8 cellular contexts compared by ENCODE assay signal in the genomic region with DNA sequence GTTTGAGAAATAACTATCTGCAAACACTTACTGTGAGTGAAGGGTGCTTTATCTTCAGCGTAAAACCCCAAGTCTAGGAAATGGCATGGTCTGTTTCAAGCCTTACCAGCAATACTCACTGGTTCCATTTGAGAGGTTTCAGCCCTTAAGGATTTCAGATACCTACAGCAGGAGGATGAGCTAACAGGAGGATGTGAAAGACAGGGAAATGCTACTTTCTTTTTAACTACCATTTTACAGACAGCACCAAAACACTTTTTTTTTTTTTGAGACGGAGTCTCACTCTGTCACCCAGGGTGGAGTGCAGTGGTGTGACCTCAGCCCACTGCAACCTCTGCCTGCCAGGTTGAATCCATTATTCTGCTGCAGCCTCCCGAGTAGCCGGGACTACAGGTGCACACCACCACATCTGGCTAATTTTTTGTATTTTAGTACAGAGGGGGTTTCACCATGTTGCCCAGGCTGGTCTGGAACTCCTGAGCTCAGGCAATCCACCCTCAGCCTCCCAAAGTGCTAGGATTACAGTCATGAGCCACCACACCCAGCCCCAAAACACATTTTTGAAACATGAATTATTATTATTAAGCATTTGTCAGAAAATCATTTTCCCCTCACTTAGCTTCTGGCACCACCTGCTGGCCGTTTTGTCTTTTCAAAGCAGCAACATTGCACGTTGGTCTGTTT. TPM values are rescaled to one million over a fixed set of nuclear protein-coding genes. Genes with fewer than 3 reads are reported as not detected.
DNase-seq lines count a peak whose midpoint lies in the region; ATAC-seq and TF ChIP-seq lines count a peak whose summit lies in the region.

No MANE protein-coding gene starts in this region.

- ATAC-seq in CD8-positive, alpha-beta T cell: peak; percentile 6
- ATAC-seq in psoas muscle (no peak), HG02678 (IDR thresholded peaks at IDR 0.05; ENCODE audit: unreplicated experiment) (no peak), HG03280 (IDR thresholded peaks at IDR 0.05; ENCODE audit: unreplicated experiment) (no peak)

- DNase-seq in CD8-positive, alpha-beta T cell: peak; percentile 56 to 84 (median 77)
- DNase-seq in HL-60 (ENCODE audit: low read depth in 1 of 2, low spot score in 1 of 2) (peak in 1 of 2 experiments; percentile 65), SHP77 (lab: John Stamatoyannopoulos, UW) (peak; percentile 44 to 68), glomerular endothelial cell (ENCODE audit: extremely low read depth, low read depth, low spot score) (peak; percentile 61), psoas muscle (peak; percentile 62 to 76)
- DNase-seq in activated gamma-delta T cell treated with anti-CD3 and anti-CD28 coated beads, Interleukin-2, amount 50 U/mL, for 16 hours (ENCODE audit: low read depth): peak; percentile 61

- peak overlapping the region; percentile 71 for H3K4me3 Mint-ChIP-seq in CD8-positive, alpha-beta T cell

- peaks cover 66% of the 10 kb centered on the region for H3K4me1 Mint-ChIP-seq in CD8-positive, alpha-beta T cell (ENCODE audit: low read depth)

- H3K9me3 ChIP-seq in CD8-positive, alpha-beta T cell (ENCODE audit: low read length): no peaks in the 10 kb centered on the region
- no peaks in the 10 kb centered on the region for H3K9me3 ChIP-seq in psoas muscle

- peak overlapping the region; percentile 95 for H3K27ac Mint-ChIP-seq in CD8-positive, alpha-beta T cell

- 55 to 59% (median 56%) methylated on average over 6 of the region's 6 CpGs for WGBS in psoas muscle, 3 donors

- no peaks in the 10 kb centered on the region for H3K36me3 ChIP-seq in CD8-positive, alpha-beta T cell (ENCODE audit: insufficient read depth, low read length)
- H3K36me3 ChIP-seq in psoas muscle (ENCODE audit: insufficient read depth in 1 of 2, low read depth in 1 of 2): peaks cover 0 to 24% of the 10 kb centered on the region in 2 donors

- POLR2A ChIA-PET in CD8-positive, alpha-beta T cell (lab: Charles Lee): interaction anchor here (0.6 to 2.4 kb wide), 9 partner anchors 9 to 1774 kb away, joined by 3 to 17 read pairs (median 7); no protein-coding TSS in a partner anchor

- intact Hi-C loops in CD8-positive, alpha-beta T cell (cut with DNase I, micrococcal nuclease): loop anchor here (1.0 to 10.0 kb wide), 8 partner anchors 15 to 713 kb away; a partner anchor contains a TSS
- intact Hi-C loops in psoas muscle (cut with DNase I): loop anchor here in 1 of 2 donors (5.0 kb wide), 1 partner anchor 375 kb away; no protein-coding TSS in a partner anchor

- no peaks in the 10 kb centered on the region for H3K27me3 Mint-ChIP-seq in CD8-positive, alpha-beta T cell (ENCODE audit: low read depth)

- H3K27me3 ChIP-seq in CD8-positive, alpha-beta T cell (ENCODE audit: insufficient read depth, low read length): no peaks in the 10 kb centered on the region
- H3K27me3 ChIP-seq in HL-60 (ENCODE audit: insufficient read depth, poor library complexity, severe bottlenecking): no peaks in the 10 kb centered on the region
- no peaks in the 10 kb centered on the region for H3K27me3 ChIP-seq in psoas muscle (ENCODE audit: insufficient read depth in 3 of 3, low read length in 2 of 3)

- peaks cover 61% of the 10 kb centered on the region for H3K4me1 ChIP-seq in CD8-positive, alpha-beta T cell (ENCODE audit: insufficient read depth, low read length)
- peaks cover 31% of the 10 kb centered on the region for H3K4me1 ChIP-seq in psoas muscle

- CTCF ChIA-PET in CD8-positive, alpha-beta T cell (lab: Charles Lee): interaction anchor here (0.6 to 3.7 kb wide), 60 partner anchors 11 to 1510 kb away, joined by 3 to 63 read pairs (median 4); a partner anchor contains a TSS

- H3K27ac ChIP-seq in CD8-positive, alpha-beta T cell (ENCODE audit: low read depth, low read length): peak overlapping the region; percentile 41
- H3K27ac ChIP-seq in HL-60 (replicated peaks) (no peak overlapping the region), psoas muscle (no peak overlapping the region)

- H3K9me3 Mint-ChIP-seq in CD8-positive, alpha-beta T cell: no peaks in the 10 kb centered on the region

- TF ChIP-seq CTCF in CD8-positive, alpha-beta T cell (IDR thresholded peaks at IDR 0.05): peak; percentile 94
- TF ChIP-seq CTCF in HL-60 (IDR thresholded peaks at IDR 0.05; ENCODE audit: insufficient read depth, low read length): peak; percentile 34
- peak; percentile 69 for TF ChIP-seq CTCF in psoas muscle (IDR thresholded peaks at IDR 0.05)

- peaks cover 45% of the 10 kb centered on the region for H3K36me3 Mint-ChIP-seq in CD8-positive, alpha-beta T cell

- peak overlapping the region; percentile 7 for H3K4me3 ChIP-seq in CD8-positive, alpha-beta T cell (ENCODE audit: low read depth, low read length)
- H3K4me3 ChIP-seq in HL-60 (replicated peaks; ENCODE audit: insufficient read depth, low read length): no peak overlapping the region
- no peak overlapping the region for H3K4me3 ChIP-seq in psoas muscle

RNA-seq across cellular contexts. Expression of a gene that starts 4.6 kb away (rescaled TPM):
- total RNA-seq in CD8-positive, alpha-beta T cell: 10 to 100 TPM; 37.7 to 39.4 TPM
- total RNA-seq in glomerular endothelial cell (5.6 and 17.6 TPM in 2 replicates), psoas muscle (1 to 10 TPM; 7.3 to 9.9 (median 8.6) TPM)
- 10 to 100 TPM in 1 of 3 donors, 1 to 10 TPM in 2; 6.4 to 10.9 (median 7.1) TPM for polyA plus RNA-seq in psoas muscle

RNA-seq across cellular contexts. Expression of a gene that starts 4.8 kb away (rescaled TPM):
- total RNA-seq in CD8-positive, alpha-beta T cell: 10 to 100 TPM; 82.2 to 84.4 TPM
- total RNA-seq in glomerular endothelial cell: 26.2 and 31.3 TPM in 2 replicates
- 10 to 100 TPM in 3 of 4 donors, 1 to 10 TPM in 1; 8.7 to 14.4 (median 12.7) TPM for total RNA-seq in psoas muscle
- polyA plus RNA-seq in psoas muscle: 1 to 10 TPM; 3.2 to 5.8 (median 3.2) TPM

RNA-seq across cellular contexts. Expression of a gene that starts 33.9 kb away (rescaled TPM):
- total RNA-seq in CD8-positive, alpha-beta T cell: 1 to 10 TPM; 3.8 to 4.1 TPM
- 351 and 376 TPM in 2 replicates for total RNA-seq in glomerular endothelial cell
- 10 to 100 TPM; 47.6 to 63.9 (median 55.1) TPM for total RNA-seq in psoas muscle
- polyA plus RNA-seq in psoas muscle: 100 to 1,000 TPM in 1 of 3 donors, 10 to 100 TPM in 2; 31.8 to 143 (median 67.3) TPM

Comparison
In these comparisons a context has a peak if more than half of its experiments do, and no peak if none do; other contexts are left out.
1. CTCF ChIP-seq: peak in every context shown above with its lines; median percentile 94 in CD8-positive, alpha-beta T cell; 69 in psoas muscle; 34 in HL-60.
2. RNA of a gene that starts 33.9 kb away (total RNA-seq): 351 to 376 TPM in glomerular endothelial cell and 47.6 to 63.9 TPM in psoas muscle; 3.8 to 4.1 TPM in CD8-positive, alpha-beta T cell; every median in the first group is over 4 times any median in the second.